1 cellular context compared by ENCODE assay signal in genomic region chr19:7197760-7198696, GRCh38.
A peak's percentile ranks its signal among the peaks of the same experiment; 100 is the strongest.
TF ChIP-seq lines count a peak whose summit lies in the region.

No MANE protein-coding gene starts in this region.

TF ChIP-seq in K562, 482 proteins besides CTCF, POLR2A, EP300 and RAD21 (continued from another document and continues in another):
- no peak for TF ChIP-seq SMARCC2 (IDR thresholded peaks at IDR 0.05; ENCODE audit: low read depth)
- TF ChIP-seq NCOA1 (IDR thresholded peaks at IDR 0.05; ENCODE audit: low read depth) = peak; percentile 46; the same call in 1 of the 2 replicates
- no peak for TF ChIP-seq CBX1 (IDR thresholded peaks at IDR 0.05; ENCODE audit: low read depth)
- TF ChIP-seq CHD7 (IDR thresholded peaks at IDR 0.05; ENCODE audit: low read depth, low read length) = no peak
- no peak for TF ChIP-seq ZBTB34 (CRISPR knock-in tag; IDR thresholded peaks at IDR 0.05)
- no peak for TF ChIP-seq ZMIZ1 (IDR thresholded peaks at IDR 0.05; ENCODE audit: low read depth in 2 of 2, low read length in 2 of 2)
- TF ChIP-seq ZNF184 (CRISPR knock-in tag; IDR thresholded peaks at IDR 0.05) = no peak
- TF ChIP-seq PHB (CRISPR knock-in tag; IDR thresholded peaks at IDR 0.05) = no peak
- no peak for TF ChIP-seq GABPA (tag; conservative IDR thresholded peaks at IDR 0.05; ENCODE audit: low read depth)
- TF ChIP-seq TFE3 (CRISPR knock-in tag; IDR thresholded peaks at IDR 0.05) = no peak
- TF ChIP-seq ZNF780A (CRISPR knock-in tag; IDR thresholded peaks at IDR 0.05) = no peak
- no peak for TF ChIP-seq ZNF384 (IDR thresholded peaks at IDR 0.05; ENCODE audit: low read depth, low read length)
- no peak for TF ChIP-seq USF1 (CRISPR knock-in tag; IDR thresholded peaks at IDR 0.05)
- no peak for TF ChIP-seq ZBED1 (IDR thresholded peaks at IDR 0.05)
- TF ChIP-seq THRAP3 (IDR thresholded peaks at IDR 0.05; ENCODE audit: borderline replicate concordance) = no peak
- TF ChIP-seq STAT5B (CRISPR knock-in tag; IDR thresholded peaks at IDR 0.05) = no peak
- TF ChIP-seq TEAD4 (IDR thresholded peaks at IDR 0.05; ENCODE audit: low read length) = 0 out of 2 replicates have a peak, but pooled peaks have one; percentile 19
- TF ChIP-seq TEAD4 (CRISPR knock-in tag; IDR thresholded peaks at IDR 0.05; ENCODE audit: borderline replicate concordance) = no peak
- no peak for TF ChIP-seq SAFB (IDR thresholded peaks at IDR 0.05; ENCODE audit: borderline replicate concordance, low read depth, low read length)
- TF ChIP-seq MYNN (IDR thresholded peaks at IDR 0.05) = peak; percentile 80
- TF ChIP-seq MYNN (CRISPR knock-in tag; IDR thresholded peaks at IDR 0.05) = no peak
- TF ChIP-seq KLF10 (CRISPR knock-in tag; IDR thresholded peaks at IDR 0.05) = no peak
- no peak for TF ChIP-seq XRCC4 (IDR thresholded peaks at IDR 0.05; ENCODE audit: extremely low read depth, insufficient read depth, insufficient read length)
- TF ChIP-seq REST (CRISPR knock-in tag; IDR thresholded peaks at IDR 0.05; ENCODE audit: low read depth) = no peak
- no peak for TF ChIP-seq STAG1 (CRISPR knock-in tag; IDR thresholded peaks at IDR 0.05; ENCODE audit: borderline replicate concordance)
- TF ChIP-seq ZNF121 (CRISPR knock-in tag; conservative IDR thresholded peaks at IDR 0.05) = no peak
- TF ChIP-seq ARID3A (IDR thresholded peaks at IDR 0.05; ENCODE audit: borderline replicate concordance, low read depth, low read length) = no peak
- no peak for TF ChIP-seq TCF15 (CRISPR knock-in tag; IDR thresholded peaks at IDR 0.05)
- peak; percentile 95 for TF ChIP-seq CXXC5 (CRISPR knock-in tag; IDR thresholded peaks at IDR 0.05)
- no peak for TF ChIP-seq ZNF277 (CRISPR knock-in tag; IDR thresholded peaks at IDR 0.05; ENCODE audit: borderline replicate concordance)
